Comparison of ENCODE assay signal across 8 cellular contexts in the genomic region with DNA sequence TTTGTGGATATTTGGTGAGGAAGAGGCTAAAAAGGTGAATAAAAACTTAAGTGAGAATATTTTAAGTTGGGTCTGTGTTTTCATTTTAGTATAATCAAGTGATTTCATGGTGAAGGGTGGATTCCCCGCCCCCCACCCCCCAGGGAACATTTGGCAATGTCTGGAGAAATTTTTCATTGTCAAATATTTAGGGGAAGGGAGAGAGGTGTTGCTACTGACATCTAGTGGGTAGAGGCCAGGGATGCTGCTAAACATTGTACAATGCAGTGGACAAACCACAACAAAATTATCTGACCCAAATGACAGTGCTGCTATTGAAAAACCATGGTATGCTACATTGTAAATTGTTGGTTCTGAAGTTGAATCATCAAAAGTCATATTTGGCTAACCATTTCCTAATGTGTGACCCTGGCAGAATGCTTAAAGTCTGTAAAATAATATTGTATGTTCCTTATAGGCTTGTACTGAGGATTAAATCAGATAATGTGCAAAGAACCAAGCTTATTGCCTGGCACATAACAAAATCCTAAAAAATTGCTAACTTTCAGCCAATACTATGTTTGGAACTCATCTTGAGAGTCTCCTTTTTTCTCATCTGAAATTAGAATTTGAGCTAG. TPM values are rescaled to one million over a fixed set of nuclear protein-coding genes. Genes with fewer than 3 reads are reported as not detected.
DNase-seq lines count a peak whose midpoint lies in the region; ATAC-seq and TF ChIP-seq lines count a peak whose summit lies in the region.

No MANE protein-coding gene starts in this region.

- peak; percentile 10 for TF ChIP-seq CTCF in CD8-positive, alpha-beta T cell (IDR thresholded peaks at IDR 0.05)
- TF ChIP-seq CTCF in activated B cell treated with CpG ODN at 0.5 μM for 24 hours (IDR thresholded peaks at IDR 0.05) (no peak), right lobe of liver (IDR thresholded peaks at IDR 0.05) (peak; percentile 38 to 64 (median 53)), tibial artery (IDR thresholded peaks at IDR 0.05) (peak in 1 of 2 experiments; percentile 31)

- POLR2A ChIA-PET in CD8-positive, alpha-beta T cell (lab: Charles Lee) = interaction anchor here (0.9 kb wide), 1 partner anchor 114 kb away, joined by 3 read pairs; no protein-coding TSS in a partner anchor
- POLR2A ChIA-PET in HEK293T (lab: Yijun Ruan, JAX) = interaction anchor here (1.0 kb wide), 1 partner anchor 53 kb away, joined by 4 read pairs; a partner anchor contains a TSS
- POLR2A ChIA-PET in activated B cell treated with CpG ODN at 0.5 μM for 24 hours (lab: Charles Lee) = no interaction called here

- H3K4me1 Mint-ChIP-seq in CD8-positive, alpha-beta T cell (ENCODE audit: low read depth) = peaks cover 54% of the 10 kb centered on the region
- peaks cover 25% of the 10 kb centered on the region for H3K4me1 Mint-ChIP-seq in activated B cell treated with CpG ODN at 0.5 μM for 24 hours

- H3K27me3 ChIP-seq in CD8-positive, alpha-beta T cell (ENCODE audit: insufficient read depth, low read length) = no peaks in the 10 kb centered on the region
- H3K27me3 ChIP-seq in right lobe of liver (no peaks in the 10 kb centered on the region), tibial artery (no peaks in the 10 kb centered on the region)

- intact Hi-C loops in CD8-positive, alpha-beta T cell (cut with DNase I, micrococcal nuclease) = no loop called here
- intact Hi-C loops in activated B cell treated with CpG ODN at 0.5 μM for 24 hours (cut with micrococcal nuclease) (no loop called here), right lobe of liver (cut with DNase I) (no loop called here), tibial artery (cut with DNase I; ENCODE audit: low total_unique reads) (no loop called here)

- H3K27ac Mint-ChIP-seq in CD8-positive, alpha-beta T cell = peak overlapping the region; percentile 52
- peak overlapping the region; percentile 18 for H3K27ac Mint-ChIP-seq in activated B cell treated with CpG ODN at 0.5 μM for 24 hours

- no peaks in the 10 kb centered on the region for H3K9me3 Mint-ChIP-seq in CD8-positive, alpha-beta T cell
- no peaks in the 10 kb centered on the region for H3K9me3 Mint-ChIP-seq in activated B cell treated with CpG ODN at 0.5 μM for 24 hours

- H3K4me3 ChIP-seq in CD8-positive, alpha-beta T cell (ENCODE audit: low read depth, low read length) = no peak overlapping the region
- no peak overlapping the region for H3K4me3 ChIP-seq in right lobe of liver
- no peak overlapping the region for H3K4me3 ChIP-seq in tibial artery

- H3K27me3 Mint-ChIP-seq in CD8-positive, alpha-beta T cell (ENCODE audit: low read depth) = no peaks in the 10 kb centered on the region
- H3K27me3 Mint-ChIP-seq in activated B cell treated with CpG ODN at 0.5 μM for 24 hours = no peaks in the 10 kb centered on the region

- DNase-seq in CD8-positive, alpha-beta T cell = no peak
- DNase-seq in HEK293T (ENCODE audit: extremely low spot score) (no peak), activated B cell treated with CpG ODN at 0.5 μM for 24 hours (no peak), right lobe of liver (no peak), tibial artery (no peak), NCI-H1048 (lab: John Stamatoyannopoulos, UW) (no peak)
- DNase-seq in central memory CD4-positive, alpha-beta T cell = no peak

- no peak overlapping the region for H3K4me3 Mint-ChIP-seq in CD8-positive, alpha-beta T cell
- no peak overlapping the region for H3K4me3 Mint-ChIP-seq in activated B cell treated with CpG ODN at 0.5 μM for 24 hours

- H3K36me3 ChIP-seq in CD8-positive, alpha-beta T cell (ENCODE audit: insufficient read depth, low read length) = peaks cover 12% of the 10 kb centered on the region
- H3K36me3 ChIP-seq in right lobe of liver (peaks cover 0 to 23% (median 11%) of the 10 kb centered on the region in 4 donors), tibial artery (peaks cover 20 to 38% (median 25%) of the 10 kb centered on the region in 3 donors)

- CTCF ChIA-PET in CD8-positive, alpha-beta T cell (lab: Charles Lee) = interaction anchor here (0.9 to 1.3 kb wide), 2 partner anchors 53 to 113 kb away, joined by 3 read pairs; a partner anchor contains a TSS
- CTCF ChIA-PET in HEK293T (lab: Yijun Ruan, JAX) (interaction anchor here (1.0 to 1.5 kb wide), 3 partner anchors 9 to 53 kb away, joined by 3 to 5 read pairs (median 3); a partner anchor contains a TSS), activated B cell treated with CpG ODN at 0.5 μM for 24 hours (lab: Charles Lee) (interaction anchor here (0.7 to 1.1 kb wide), 2 partner anchors 53 to 163 kb away, joined by 3 read pairs; a partner anchor contains a TSS)

- H3K27ac ChIP-seq in CD8-positive, alpha-beta T cell (ENCODE audit: low read depth, low read length) = no peak overlapping the region
- peak overlapping the region in 1 of 3 donors; percentile 25 for H3K27ac ChIP-seq in right lobe of liver
- peak overlapping the region in 1 of 2 donors; percentile 48 for H3K27ac ChIP-seq in tibial artery

- WGBS in right lobe of liver (ENCODE audit: insufficient coverage, low coverage, low lambda C conversion rate, missing lambda C conversion rate) = 27% methylated on average over 1 of the region's 1 CpG

- ATAC-seq in CD8-positive, alpha-beta T cell = no peak
- ATAC-seq in activated B cell treated with CpG ODN at 0.5 μM for 24 hours (ENCODE audit: low read depth) (no peak), right lobe of liver (peak; percentile 56 to 84 (median 70)), GM18858 (IDR thresholded peaks at IDR 0.05; ENCODE audit: unreplicated experiment) (no peak)

- TF ChIP-seq POLR2A in right lobe of liver (IDR thresholded peaks at IDR 0.05) = no peak

- H3K36me3 Mint-ChIP-seq in CD8-positive, alpha-beta T cell = peaks cover 59% of the 10 kb centered on the region
- peaks cover 47% of the 10 kb centered on the region for H3K36me3 Mint-ChIP-seq in activated B cell treated with CpG ODN at 0.5 μM for 24 hours (ENCODE audit: low read depth)

- peaks cover 17% of the 10 kb centered on the region for H3K4me1 ChIP-seq in CD8-positive, alpha-beta T cell (ENCODE audit: insufficient read depth, low read length)
- peaks cover 0 to 38% (median 13%) of the 10 kb centered on the region in 4 donors for H3K4me1 ChIP-seq in right lobe of liver
- peaks cover 0 to 67% (median 37%) of the 10 kb centered on the region in 4 donors for H3K4me1 ChIP-seq in tibial artery

- H3K9me3 ChIP-seq in CD8-positive, alpha-beta T cell (ENCODE audit: low read length) = no peaks in the 10 kb centered on the region
- H3K9me3 ChIP-seq in right lobe of liver = no peaks in the 10 kb centered on the region
- H3K9me3 ChIP-seq in tibial artery = no peaks in the 10 kb centered on the region

TF ChIP-seq in HEK293T, 16 proteins besides CTCF, POLR2A, EP300 and RAD21:
- TF ChIP-seq FOXK2 (IDR thresholded peaks at IDR 0.05) = no peak
- no peak for TF ChIP-seq LEF1 (IDR thresholded peaks at IDR 0.05; ENCODE audit: borderline replicate concordance)
- TF ChIP-seq, protein P1, sequence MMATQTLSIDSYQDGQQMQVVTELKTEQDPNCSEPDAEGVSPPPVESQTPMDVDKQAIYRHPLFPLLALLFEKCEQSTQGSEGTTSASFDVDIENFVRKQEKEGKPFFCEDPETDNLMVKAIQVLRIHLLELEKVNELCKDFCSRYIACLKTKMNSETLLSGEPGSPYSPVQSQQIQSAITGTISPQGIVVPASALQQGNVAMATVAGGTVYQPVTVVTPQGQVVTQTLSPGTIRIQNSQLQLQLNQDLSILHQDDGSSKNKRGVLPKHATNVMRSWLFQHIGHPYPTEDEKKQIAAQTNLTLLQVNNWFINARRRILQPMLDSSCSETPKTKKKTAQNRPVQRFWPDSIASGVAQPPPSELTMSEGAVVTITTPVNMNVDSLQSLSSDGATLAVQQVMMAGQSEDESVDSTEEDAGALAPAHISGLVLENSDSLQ (IDR thresholded peaks at IDR 0.05) = peak; percentile 44
- TF ChIP-seq ARNT (IDR thresholded peaks at IDR 0.05) = no peak
- TF ChIP-seq NFRKB (IDR thresholded peaks at IDR 0.05) = no peak

RNA-seq across cellular contexts. Expression of a gene that starts 5.6 kb away (rescaled TPM):
- total RNA-seq in CD8-positive, alpha-beta T cell = 10 to 100 TPM; 29.9 to 31.0 TPM
- total RNA-seq in activated B cell treated with CpG ODN at 0.5 μM for 24 hours = 32.0 and 36.1 TPM in 2 replicates
- total RNA-seq in right lobe of liver = 10 to 100 TPM; 19.0 to 41.8 (median 30.2) TPM

RNA-seq across cellular contexts. Expression of a gene that starts 22.8 kb away (rescaled TPM):
- 10 to 100 TPM; 19.8 to 21.0 TPM for total RNA-seq in CD8-positive, alpha-beta T cell
- total RNA-seq in activated B cell treated with CpG ODN at 0.5 μM for 24 hours (26.6 and 30.7 TPM in 2 replicates), right lobe of liver (10 to 100 TPM; 20.8 to 30.9 (median 28.2) TPM)

RNA-seq across cellular contexts. Expression of a gene that starts 53.5 kb away (rescaled TPM):
- 1 to 10 TPM; 4.2 to 4.4 TPM for total RNA-seq in CD8-positive, alpha-beta T cell
- total RNA-seq in activated B cell treated with CpG ODN at 0.5 μM for 24 hours = 8.4 and 11.5 TPM in 2 replicates
- 10 to 100 TPM in 4 of 6 experiments, 1 to 10 TPM in 2; 4.9 to 11.9 (median 10.8) TPM for total RNA-seq in right lobe of liver

Comparison
In these comparisons a context has a peak if more than half of its experiments do, and no peak if none do; other contexts are left out.
1. ATAC-seq: peak in right lobe of liver (4 of 4); none in CD8-positive, alpha-beta T cell (single experiment), activated B cell treated with CpG ODN at 0.5 μM for 24 hours (single experiment) and GM18858 (single experiment).